ENCODE assay signal across 8 cellular contexts in the genomic region with DNA sequence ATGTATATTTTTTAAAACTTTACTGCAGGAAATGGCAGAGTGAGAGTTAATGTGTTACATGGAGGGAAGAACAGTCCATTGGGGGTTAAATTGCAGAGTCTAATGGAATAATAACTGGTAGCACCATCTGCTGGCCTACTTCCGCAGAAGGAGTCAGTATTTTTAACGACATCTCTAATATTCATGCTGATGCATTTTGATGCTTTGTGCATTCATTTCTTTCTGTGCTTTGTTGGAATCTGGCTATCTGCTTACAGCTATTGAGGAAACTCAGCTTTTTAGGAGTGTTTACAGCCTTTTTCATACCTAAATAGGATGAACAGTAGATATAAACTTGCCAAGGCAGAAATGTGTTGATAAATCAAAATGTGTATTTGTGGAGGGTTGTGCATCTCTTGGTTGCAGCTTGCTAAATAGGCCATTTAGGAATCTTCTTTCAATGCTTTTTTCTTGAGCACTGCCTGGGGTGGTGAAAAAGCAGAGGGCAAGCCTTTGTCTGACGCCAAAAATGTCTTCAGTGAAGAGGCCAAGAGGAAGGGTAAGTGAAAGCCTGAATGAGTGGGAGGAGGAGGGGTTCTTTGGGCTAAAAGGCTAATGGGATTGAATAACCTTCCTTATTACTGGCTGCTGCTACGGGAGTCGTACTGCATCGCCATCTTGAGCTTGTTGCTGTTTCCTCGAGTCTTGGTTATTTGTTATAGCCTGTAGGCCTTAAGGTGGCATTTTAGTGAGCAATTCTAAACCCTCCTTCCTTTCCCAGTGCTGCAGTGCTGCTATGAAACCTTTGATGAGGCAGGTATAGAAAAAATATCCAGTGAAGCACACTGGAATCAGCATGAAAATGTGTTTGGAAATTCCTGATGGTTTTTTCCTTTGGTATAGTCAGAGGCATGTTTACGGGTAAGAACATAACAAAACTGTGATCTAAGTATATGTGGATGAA.
DNase-seq lines count a peak whose midpoint lies in the region; ATAC-seq and TF ChIP-seq lines count a peak whose summit lies in the region.

No MANE protein-coding gene starts in this region.

- TF ChIP-seq CTCF in omental fat pad (IDR thresholded peaks at IDR 0.05): no peak

- peak; percentile 84 for ATAC-seq in GM19452 (IDR thresholded peaks at IDR 0.05; ENCODE audit: unreplicated experiment)
- ATAC-seq in HG03469 (IDR thresholded peaks at IDR 0.05; ENCODE audit: unreplicated experiment): peak; percentile 69
- peak; percentile 28 for ATAC-seq in activated naive CD8-positive, alpha-beta T cell treated with anti-CD3 and anti-CD28 coated beads, Interleukin-2, amount 50 U/mL, for 24 hours
- ATAC-seq in Right ventricle myocardium superior (ENCODE audit: poor library complexity): peak; percentile 96
- peak; percentile 91 for ATAC-seq in omental fat pad (ENCODE audit: low FRiP score)

- H3K27ac Mint-ChIP-seq in activated naive CD8-positive, alpha-beta T cell treated with anti-CD3 and anti-CD28 coated beads, Interleukin-2, amount 50 U/mL, for 24 hours: peak overlapping the region; percentile 62

- H3K4me1 Mint-ChIP-seq in activated naive CD8-positive, alpha-beta T cell treated with anti-CD3 and anti-CD28 coated beads, Interleukin-2, amount 50 U/mL, for 24 hours: peaks cover 15% of the 10 kb centered on the region

- H3K4me3 Mint-ChIP-seq in activated naive CD8-positive, alpha-beta T cell treated with anti-CD3 and anti-CD28 coated beads, Interleukin-2, amount 50 U/mL, for 24 hours: peak overlapping the region; percentile 77

- intact Hi-C loops in Right ventricle myocardium superior (cut with DNase I): loop anchor here (5.0 to 10.0 kb wide), 2 partner anchors 73 to 151 kb away; no protein-coding TSS in a partner anchor

- no peaks in the 10 kb centered on the region for H3K27me3 Mint-ChIP-seq in activated naive CD8-positive, alpha-beta T cell treated with anti-CD3 and anti-CD28 coated beads, Interleukin-2, amount 50 U/mL, for 24 hours

- DNase-seq in DMS53 treated with DMSO at 0.1 percent for 48 hours (lab: John Stamatoyannopoulos, UW; ENCODE audit: unreplicated experiment): peak; percentile 84
- peak; percentile 95 for DNase-seq in NCI-H524 treated with DMSO at 0.1 percent for 48 hours (lab: John Stamatoyannopoulos, UW)
- DNase-seq in activated naive CD8-positive, alpha-beta T cell treated with anti-CD3 and anti-CD28 coated beads, Interleukin-2, amount 50 U/mL, for 24 hours: no peak
- no peak for DNase-seq in Right ventricle myocardium superior
- no peak for DNase-seq in omental fat pad (ENCODE audit: low spot score)
- DNase-seq in 8988T: no peak

- peaks cover 9% of the 10 kb centered on the region for H3K36me3 Mint-ChIP-seq in activated naive CD8-positive, alpha-beta T cell treated with anti-CD3 and anti-CD28 coated beads, Interleukin-2, amount 50 U/mL, for 24 hours (ENCODE audit: low read depth)

- H3K9me3 Mint-ChIP-seq in activated naive CD8-positive, alpha-beta T cell treated with anti-CD3 and anti-CD28 coated beads, Interleukin-2, amount 50 U/mL, for 24 hours: no peaks in the 10 kb centered on the region

Comparison
In these comparisons a context has a peak if more than half of its experiments do, and no peak if none do; other contexts are left out.
1. DNase-seq: peak in DMS53 treated with DMSO at 0.1 percent for 48 hours (single experiment) and NCI-H524 treated with DMSO at 0.1 percent for 48 hours (single experiment); none in activated naive CD8-positive, alpha-beta T cell treated with anti-CD3 and anti-CD28 coated beads, Interleukin-2, amount 50 U/mL, for 24 hours (single experiment), Right ventricle myocardium superior (single experiment), omental fat pad (single experiment) and 8988T (single experiment).
2. ATAC-seq: peak in every context shown above with its lines; median percentile 96 in Right ventricle myocardium superior; 91 in omental fat pad; 84 in GM19452; 69 in HG03469; 28 in activated naive CD8-positive, alpha-beta T cell treated with anti-CD3 and anti-CD28 coated beads, Interleukin-2, amount 50 U/mL, for 24 hours.